16 cellular contexts compared by ENCODE assay signal in genomic region chr5:95709967-95710650, GRCh38. TPM values are rescaled to one million over a fixed set of nuclear protein-coding genes. Genes with fewer than 3 reads are reported as not detected.
DNase-seq lines count a peak whose midpoint lies in the region; TF ChIP-seq lines count a peak whose summit lies in the region.
"Had no signal": no experiment of that assay in that cellular context is flagged by ENCODE, and none has a peak within 500 bp of the region (broad histone marks: within the 10 kb centered on the region; RNA-seq: fewer than 3 reads in every experiment).

No MANE protein-coding gene starts in this region.

- H3K9me3 Mint-ChIP-seq in Calu3 (ENCODE audit: low read depth, unreplicated experiment), result peaks cover 4% of the 10 kb centered on the region
- H3K9me3 Mint-ChIP-seq: T-cell had no signal

- DNase-seq in Calu3, result peak; percentile 54
- DNase-seq in NCI-H748 treated with DMSO at 0.1 percent for 48 hours (lab: John Stamatoyannopoulos, UW), result peak; percentile 8
- peak in 35 of 42 donors; percentile 21 to 72 (median 50) for DNase-seq in head of caudate nucleus
- DNase-seq in LoVo (ENCODE audit: low spot score), result no peak
- no peak for DNase-seq in prostate gland (ENCODE audit: low spot score)
- DNase-seq in transverse colon, result no peak
- DNase-seq in effector CD8-positive, alpha-beta T cell (lab: John Stamatoyannopoulos, UW), result no peak
- DNase-seq: AML-193; mucosa of descending colon; NCI-H2081; stimulated activated CD4-positive, alpha-beta T cell treated with anti-CD3 and anti-CD28 coated beads, Interleukin-12 subunit alpha, Interleukin-12 subunit beta, amount 100 ng/mL, for 4 hours; T-cell had no signal

- H3K4me1 ChIP-seq in mesodermal cell (ENCODE audit: control insufficient read depth, insufficient read depth, low read length, poor library complexity, severe bottlenecking) (peaks cover 28% of the 10 kb centered on the region), prostate gland (replicated peaks) (no peaks in the 10 kb centered on the region), transverse colon (peaks cover 0 to 8% (median 0%) of the 10 kb centered on the region in 4 donors)
- H3K4me1 ChIP-seq: ascending aorta had no signal

- in situ Hi-C loops in transverse colon (cut with MboI; ENCODE audit: low pct_ligation_motif_present in 1 of 4, low pct_unique_long_range_greater_than_20kb in 1 of 4, low sequenced_read_pairs in 3 of 4), result no loop called here

- CTCF ChIA-PET in Calu3 (lab: Charles Lee), result interaction anchor here (1.0 kb wide), 1 partner anchor 12 kb away, joined by 3 read pairs; no protein-coding TSS in a partner anchor

- H3K36me3 ChIP-seq in mesodermal cell (ENCODE audit: control insufficient read depth, insufficient read depth, low read length) (no peaks in the 10 kb centered on the region), prostate gland (no peaks in the 10 kb centered on the region), transverse colon (no peaks in the 10 kb centered on the region)
- H3K36me3 ChIP-seq: ascending aorta had no signal

- TF ChIP-seq POLR2A in prostate gland (IDR thresholded peaks at IDR 0.05), result no peak
- no peak for TF ChIP-seq POLR2A in transverse colon (IDR thresholded peaks at IDR 0.05)

- H3K27ac ChIP-seq in mesodermal cell (ENCODE audit: low read depth, low read length, severe bottlenecking), result peak overlapping the region; percentile 69
- H3K27ac ChIP-seq in prostate gland, result peak overlapping the region in 1 of 2 donors; percentile 10
- H3K27ac ChIP-seq in transverse colon, result no peak overlapping the region
- H3K27ac ChIP-seq: ascending aorta had no signal

- no peaks in the 10 kb centered on the region for H3K27me3 ChIP-seq in prostate gland (replicated peaks; ENCODE audit: insufficient read depth)
- H3K27me3 ChIP-seq in transverse colon, result no peaks in the 10 kb centered on the region
- H3K27me3 ChIP-seq: ascending aorta had no signal

- no peak overlapping the region for H3K27ac Mint-ChIP-seq in Calu3 (ENCODE audit: unreplicated experiment)
- H3K27ac Mint-ChIP-seq: T-cell had no signal

- no peaks in the 10 kb centered on the region for H3K27me3 Mint-ChIP-seq in Calu3 (ENCODE audit: unreplicated experiment)

- intact Hi-C loops in Calu3 (cut with micrococcal nuclease; ENCODE audit: unreplicated experiment), result no loop called here
- intact Hi-C loops in head of caudate nucleus (cut with DNase I), result no loop called here
- intact Hi-C loops in prostate gland (cut with DNase I), result no loop called here
- intact Hi-C loops in transverse colon (cut with DNase I; ENCODE audit: low total_unique reads), result no loop called here

- H3K36me3 Mint-ChIP-seq in Calu3 (ENCODE audit: insufficient read depth, unreplicated experiment), result peaks cover 8% of the 10 kb centered on the region
- H3K36me3 Mint-ChIP-seq: T-cell had no signal

- 58 to 69% methylated on average over 12 to 13 of the region's 15 CpGs for WGBS in mesodermal cell (ENCODE audit: insufficient coverage in 2 of 2), 2 experiments
- WGBS in prostate gland, result 53% methylated on average over 15 of the region's 15 CpGs
- WGBS in transverse colon (ENCODE audit: low coverage in 1 of 2), 2 donors, result 67 to 71% methylated on average over 6 to 15 of the region's 15 CpGs

- H3K9me3 ChIP-seq in mesodermal cell (ENCODE audit: control insufficient read depth, low read length), result peaks cover 6% of the 10 kb centered on the region
- no peaks in the 10 kb centered on the region for H3K9me3 ChIP-seq in prostate gland
- H3K9me3 ChIP-seq in transverse colon, result no peaks in the 10 kb centered on the region
- H3K9me3 ChIP-seq: ascending aorta, mucosa of descending colon had no signal

- no TSS peak for BruUV-seq in Calu3 (replicated peaks; lab: Mats Ljungman, UMichigan)

- peaks cover 29% of the 10 kb centered on the region for H3K4me1 Mint-ChIP-seq in Calu3 (ENCODE audit: low read depth, unreplicated experiment)

- TF ChIP-seq CTCF in Calu3 (IDR thresholded peaks at IDR 0.05; ENCODE audit: unreplicated experiment) (no peak), prostate gland (IDR thresholded peaks at IDR 0.05) (no peak), transverse colon (IDR thresholded peaks at IDR 0.05) (no peak)

- no peak for TF ChIP-seq EP300 in transverse colon (IDR thresholded peaks at IDR 0.05; ENCODE audit: low read depth)

- H3K4me3 Mint-ChIP-seq in Calu3 (ENCODE audit: low read depth, unreplicated experiment), result peak overlapping the region; percentile 42
- H3K4me3 Mint-ChIP-seq: T-cell had no signal

- H3K4me3 ChIP-seq in mesodermal cell (ENCODE audit: extremely low read depth, insufficient read depth, low read length, poor library complexity, severe bottlenecking), result no peak overlapping the region
- H3K4me3 ChIP-seq in prostate gland, result no peak overlapping the region
- no peak overlapping the region for H3K4me3 ChIP-seq in transverse colon
- H3K4me3 ChIP-seq: ascending aorta, mucosa of descending colon had no signal

RNA-seq across cellular contexts. Expression of gene RHOBTB3, which starts 21.0 kb away (rescaled TPM):
- total RNA-seq in Calu3 (2022) (29.5 and 41.1 TPM in 2 replicates), prostate gland (100 to 1,000 TPM in 1 of 2 donors, 10 to 100 TPM in 1; 87.3 to 134 TPM), transverse colon (100 to 1,000 TPM in 1 of 4 donors, 10 to 100 TPM in 3; 53.0 to 143 (median 84.2) TPM)
- 159 TPM for polyA plus RNA-seq in mesodermal cell (2013, experiment 1 of 2)
- 171 TPM for polyA plus RNA-seq in mesodermal cell (2013, experiment 2 of 2)

RNA-seq across cellular contexts. Expression of gene SPATA9, which starts 27.3 kb away (rescaled TPM):
- total RNA-seq in Calu3 (2022) (0.44 TPM in 1 of 2 replicates, not detected in the other), prostate gland (1 to 10 TPM in 1 of 2 donors, not detected in 1; 2.3 TPM), transverse colon (1 to 10 TPM in 1 of 4 donors, under 1 TPM in 1, not detected in 2; 0.82 to 1.5 TPM)
- polyA plus RNA-seq in mesodermal cell (2013, experiment 1 of 2), result 0.88 TPM
- 0.71 TPM for polyA plus RNA-seq in mesodermal cell (2013, experiment 2 of 2)
- total RNA-seq: activated CD8-positive, alpha-beta memory T cell treated with anti-CD3 and anti-CD28 coated beads for 36 hours; ascending aorta; esophagus mucosa; T-cell had no signal

Comparison
In these comparisons a context has a peak if more than half of its experiments do, and no peak if none do; other contexts are left out.
1. DNase-seq: peak in Calu3 (single experiment), NCI-H748 treated with DMSO at 0.1 percent for 48 hours (single experiment) and head of caudate nucleus (35 of 42); none in LoVo (single experiment), prostate gland (single experiment), transverse colon (single experiment) and effector CD8-positive, alpha-beta T cell (single experiment).